ENCODE assay signal across 3 cellular contexts in genomic region chr11:1218256-1218787, GRCh38.
TF ChIP-seq lines count a peak whose summit lies in the region.

No MANE protein-coding gene starts in this region.

TF ChIP-seq in SK-N-SH, 30 proteins besides CTCF, POLR2A, EP300 and RAD21 (continues in another document):
- TF ChIP-seq USF1 (IDR thresholded peaks at IDR 0.05; ENCODE audit: borderline replicate concordance, low read depth): no peak
- no peak for TF ChIP-seq YY1 (IDR thresholded peaks at IDR 0.05; ENCODE audit: low read depth)
- no peak for TF ChIP-seq RCOR1 (IDR thresholded peaks at IDR 0.05; ENCODE audit: low read length)
- no peak for TF ChIP-seq REST (IDR thresholded peaks at IDR 0.05; ENCODE audit: low read depth, low read length)
- no peak for TF ChIP-seq MEF2A (IDR thresholded peaks at IDR 0.05; ENCODE audit: borderline replicate concordance, low read depth)
- no peak for TF ChIP-seq SIN3A (IDR thresholded peaks at IDR 0.05; ENCODE audit: borderline replicate concordance, low read depth, low read length)
- no peak for TF ChIP-seq USF2 (IDR thresholded peaks at IDR 0.05; ENCODE audit: borderline replicate concordance, low read depth, low read length)
- TF ChIP-seq TEAD4 (IDR thresholded peaks at IDR 0.05; ENCODE audit: borderline replicate concordance, insufficient read depth): no peak
- TF ChIP-seq EZH2phosphoT487 (IDR thresholded peaks at IDR 0.05; ENCODE audit: borderline replicate concordance, low read depth): no peak
- no peak for TF ChIP-seq MAX (IDR thresholded peaks at IDR 0.05; ENCODE audit: low read depth)
- TF ChIP-seq IRF3 (IDR thresholded peaks at IDR 0.05; ENCODE audit: low read depth, low read length): no peak

TF ChIP-seq in SK-N-SH treated with all-trans-retinoic acid at 6 μM for 48 hours, 23 proteins besides CTCF, POLR2A, EP300 and RAD21 (continued from another document):
- TF ChIP-seq PATZ1 (CRISPR knock-in tag; IDR thresholded peaks at IDR 0.05; ENCODE audit: borderline replicate concordance) (no peak), CREB5 (CRISPR knock-in tag; IDR thresholded peaks at IDR 0.05; ENCODE audit: low read depth) (no peak), BACH2 (CRISPR knock-in tag; IDR thresholded peaks at IDR 0.05; ENCODE audit: borderline replicate concordance) (no peak), ESRRG (CRISPR knock-in tag; IDR thresholded peaks at IDR 0.05) (no peak), TOX (CRISPR knock-in tag; IDR thresholded peaks at IDR 0.05; ENCODE audit: borderline replicate concordance) (no peak), CSDC2 (CRISPR knock-in tag; IDR thresholded peaks at IDR 0.05) (no peak), POU6F1 (CRISPR knock-in tag; IDR thresholded peaks at IDR 0.05; ENCODE audit: borderline replicate concordance, low read depth) (no peak), ISL1 (CRISPR knock-in tag; IDR thresholded peaks at IDR 0.05) (no peak), OSR1 (CRISPR knock-in tag; IDR thresholded peaks at IDR 0.05) (no peak), ZC3H10 (CRISPR knock-in tag; IDR thresholded peaks at IDR 0.05) (no peak), TSHZ2 (CRISPR knock-in tag; IDR thresholded peaks at IDR 0.05) (no peak), GLIS3 (CRISPR knock-in tag; IDR thresholded peaks at IDR 0.05) (no peak), CSRNP3 (CRISPR knock-in tag; IDR thresholded peaks at IDR 0.05) (no peak), ARNTL (CRISPR knock-in tag; IDR thresholded peaks at IDR 0.05; ENCODE audit: borderline replicate concordance, low read depth) (no peak), ZNF70 (CRISPR knock-in tag; IDR thresholded peaks at IDR 0.05) (no peak)

TF ChIP-seq in WTC11, 78 proteins besides CTCF, POLR2A, EP300 and RAD21:
- no peak for TF ChIP-seq ZNF532 (CRISPR knock-in tag; IDR thresholded peaks at IDR 0.05; ENCODE audit: borderline replicate concordance)
- no peak for TF ChIP-seq JUN (CRISPR knock-in tag; IDR thresholded peaks at IDR 0.05)
- no peak for TF ChIP-seq CBFB (CRISPR knock-in tag; IDR thresholded peaks at IDR 0.05; ENCODE audit: low read depth)
- TF ChIP-seq ZNF423 (CRISPR knock-in tag; IDR thresholded peaks at IDR 0.05): no peak
- no peak for TF ChIP-seq E2F5 (CRISPR knock-in tag; IDR thresholded peaks at IDR 0.05)
- no peak for TF ChIP-seq EMX1 (CRISPR knock-in tag; IDR thresholded peaks at IDR 0.05)
- TF ChIP-seq E2F4 (CRISPR knock-in tag; IDR thresholded peaks at IDR 0.05; ENCODE audit: borderline replicate concordance, low read depth): no peak
- no peak for TF ChIP-seq CDX4 (CRISPR knock-in tag; IDR thresholded peaks at IDR 0.05; ENCODE audit: borderline replicate concordance)
- TF ChIP-seq SMAD4 (CRISPR knock-in tag; IDR thresholded peaks at IDR 0.05): no peak
